ENCODE assay signal across 1 cellular context in genomic region chr22:30763815-30764686, GRCh38.
TF ChIP-seq lines count a peak whose summit lies in the region.

No MANE protein-coding gene starts in this region.

TF ChIP-seq in HEK293, 187 proteins besides CTCF, POLR2A, EP300 and RAD21 (continued from another document):
- TF ChIP-seq, protein P1, sequence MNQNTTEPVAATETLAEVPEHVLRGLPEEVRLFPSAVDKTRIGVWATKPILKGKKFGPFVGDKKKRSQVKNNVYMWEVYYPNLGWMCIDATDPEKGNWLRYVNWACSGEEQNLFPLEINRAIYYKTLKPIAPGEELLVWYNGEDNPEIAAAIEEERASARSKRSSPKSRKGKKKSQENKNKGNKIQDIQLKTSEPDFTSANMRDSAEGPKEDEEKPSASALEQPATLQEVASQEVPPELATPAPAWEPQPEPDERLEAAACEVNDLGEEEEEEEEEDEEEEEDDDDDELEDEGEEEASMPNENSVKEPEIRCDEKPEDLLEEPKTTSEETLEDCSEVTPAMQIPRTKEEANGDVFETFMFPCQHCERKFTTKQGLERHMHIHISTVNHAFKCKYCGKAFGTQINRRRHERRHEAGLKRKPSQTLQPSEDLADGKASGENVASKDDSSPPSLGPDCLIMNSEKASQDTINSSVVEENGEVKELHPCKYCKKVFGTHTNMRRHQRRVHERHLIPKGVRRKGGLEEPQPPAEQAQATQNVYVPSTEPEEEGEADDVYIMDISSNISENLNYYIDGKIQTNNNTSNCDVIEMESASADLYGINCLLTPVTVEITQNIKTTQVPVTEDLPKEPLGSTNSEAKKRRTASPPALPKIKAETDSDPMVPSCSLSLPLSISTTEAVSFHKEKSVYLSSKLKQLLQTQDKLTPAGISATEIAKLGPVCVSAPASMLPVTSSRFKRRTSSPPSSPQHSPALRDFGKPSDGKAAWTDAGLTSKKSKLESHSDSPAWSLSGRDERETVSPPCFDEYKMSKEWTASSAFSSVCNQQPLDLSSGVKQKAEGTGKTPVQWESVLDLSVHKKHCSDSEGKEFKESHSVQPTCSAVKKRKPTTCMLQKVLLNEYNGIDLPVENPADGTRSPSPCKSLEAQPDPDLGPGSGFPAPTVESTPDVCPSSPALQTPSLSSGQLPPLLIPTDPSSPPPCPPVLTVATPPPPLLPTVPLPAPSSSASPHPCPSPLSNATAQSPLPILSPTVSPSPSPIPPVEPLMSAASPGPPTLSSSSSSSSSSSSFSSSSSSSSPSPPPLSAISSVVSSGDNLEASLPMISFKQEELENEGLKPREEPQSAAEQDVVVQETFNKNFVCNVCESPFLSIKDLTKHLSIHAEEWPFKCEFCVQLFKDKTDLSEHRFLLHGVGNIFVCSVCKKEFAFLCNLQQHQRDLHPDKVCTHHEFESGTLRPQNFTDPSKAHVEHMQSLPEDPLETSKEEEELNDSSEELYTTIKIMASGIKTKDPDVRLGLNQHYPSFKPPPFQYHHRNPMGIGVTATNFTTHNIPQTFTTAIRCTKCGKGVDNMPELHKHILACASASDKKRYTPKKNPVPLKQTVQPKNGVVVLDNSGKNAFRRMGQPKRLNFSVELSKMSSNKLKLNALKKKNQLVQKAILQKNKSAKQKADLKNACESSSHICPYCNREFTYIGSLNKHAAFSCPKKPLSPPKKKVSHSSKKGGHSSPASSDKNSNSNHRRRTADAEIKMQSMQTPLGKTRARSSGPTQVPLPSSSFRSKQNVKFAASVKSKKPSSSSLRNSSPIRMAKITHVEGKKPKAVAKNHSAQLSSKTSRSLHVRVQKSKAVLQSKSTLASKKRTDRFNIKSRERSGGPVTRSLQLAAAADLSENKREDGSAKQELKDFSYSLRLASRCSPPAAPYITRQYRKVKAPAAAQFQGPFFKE (tag by site-specific recombination; IDR thresholded peaks at IDR 0.05; ENCODE audit: borderline replicate concordance) = no peak
- TF ChIP-seq ZNF248 (tag by site-specific recombination; IDR thresholded peaks at IDR 0.05) (no peak), ZNF660 (tag by site-specific recombination; IDR thresholded peaks at IDR 0.05) (peak; percentile 68), PRDM1 (tag by site-specific recombination; IDR thresholded peaks at IDR 0.05) (peak; percentile 38; the same call in 1 of the 2 replicates), ZNF560 (tag by site-specific recombination; IDR thresholded peaks at IDR 0.05; ENCODE audit: borderline replicate concordance) (no peak), ZNF792 (tag by site-specific recombination; IDR thresholded peaks at IDR 0.05) (no peak), ZNF292 (tag by site-specific recombination; IDR thresholded peaks at IDR 0.05; ENCODE audit: borderline replicate concordance, low read depth) (no peak), TCF7L2 (IDR thresholded peaks at IDR 0.05; ENCODE audit: borderline replicate concordance, low read depth, low read length) (no peak), ZNF416 (tag by site-specific recombination; IDR thresholded peaks at IDR 0.05) (no peak), ZNF366 (tag by site-specific recombination; conservative IDR thresholded peaks at IDR 0.05) (no peak), WT1 (tag by site-specific recombination; IDR thresholded peaks at IDR 0.05) (no peak), KLF16 (tag by site-specific recombination; IDR thresholded peaks at IDR 0.05) (no peak), KLF7 (tag by site-specific recombination; IDR thresholded peaks at IDR 0.05; ENCODE audit: borderline replicate concordance) (no peak), ZNF843 (tag by site-specific recombination; IDR thresholded peaks at IDR 0.05) (no peak), ZBTB48 (tag by site-specific recombination; IDR thresholded peaks at IDR 0.05) (0 out of 2 replicates have a peak, but pooled peaks have one; percentile 31), TSHZ1 (tag by site-specific recombination; IDR thresholded peaks at IDR 0.05; ENCODE audit: borderline replicate concordance) (no peak), ZNF654 (tag by site-specific recombination; IDR thresholded peaks at IDR 0.05; ENCODE audit: low read depth) (peak; percentile 88), ZBTB17 (tag by site-specific recombination; IDR thresholded peaks at IDR 0.05) (no peak), ZNF169 (tag by site-specific recombination; IDR thresholded peaks at IDR 0.05) (no peak)
- TF ChIP-seq, protein P2, sequence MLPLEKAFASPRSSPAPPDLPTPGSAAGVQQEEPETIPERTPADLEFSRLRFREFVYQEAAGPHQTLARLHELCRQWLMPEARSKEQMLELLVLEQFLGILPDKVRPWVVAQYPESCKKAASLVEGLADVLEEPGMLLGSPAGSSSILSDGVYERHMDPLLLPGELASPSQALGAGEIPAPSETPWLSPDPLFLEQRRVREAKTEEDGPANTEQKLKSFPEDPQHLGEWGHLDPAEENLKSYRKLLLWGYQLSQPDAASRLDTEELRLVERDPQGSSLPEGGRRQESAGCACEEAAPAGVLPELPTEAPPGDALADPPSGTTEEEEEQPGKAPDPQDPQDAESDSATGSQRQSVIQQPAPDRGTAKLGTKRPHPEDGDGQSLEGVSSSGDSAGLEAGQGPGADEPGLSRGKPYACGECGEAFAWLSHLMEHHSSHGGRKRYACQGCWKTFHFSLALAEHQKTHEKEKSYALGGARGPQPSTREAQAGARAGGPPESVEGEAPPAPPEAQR (tag by site-specific recombination; IDR thresholded peaks at IDR 0.05) = no peak
- TF ChIP-seq, protein P3, sequence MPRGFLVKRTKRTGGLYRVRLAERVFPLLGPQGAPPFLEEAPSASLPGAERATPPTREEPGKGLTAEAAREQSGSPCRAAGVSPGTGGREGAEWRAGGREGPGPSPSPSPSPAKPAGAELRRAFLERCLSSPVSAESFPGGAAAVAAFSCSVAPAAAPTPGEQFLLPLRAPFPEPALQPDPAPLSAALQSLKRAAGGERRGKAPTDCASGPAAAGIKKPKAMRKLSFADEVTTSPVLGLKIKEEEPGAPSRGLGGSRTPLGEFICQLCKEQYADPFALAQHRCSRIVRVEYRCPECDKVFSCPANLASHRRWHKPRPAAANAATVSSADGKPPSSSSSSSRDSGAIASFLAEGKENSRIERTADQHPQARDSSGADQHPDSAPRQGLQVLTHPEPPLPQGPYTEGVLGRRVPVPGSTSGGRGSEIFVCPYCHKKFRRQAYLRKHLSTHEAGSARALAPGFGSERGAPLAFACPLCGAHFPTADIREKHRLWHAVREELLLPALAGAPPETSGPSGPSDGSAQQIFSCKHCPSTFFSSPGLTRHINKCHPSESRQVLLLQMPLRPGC (tag by site-specific recombination; IDR thresholded peaks at IDR 0.05) = no peak
